15 cellular contexts compared by ENCODE assay signal in the genomic region with DNA sequence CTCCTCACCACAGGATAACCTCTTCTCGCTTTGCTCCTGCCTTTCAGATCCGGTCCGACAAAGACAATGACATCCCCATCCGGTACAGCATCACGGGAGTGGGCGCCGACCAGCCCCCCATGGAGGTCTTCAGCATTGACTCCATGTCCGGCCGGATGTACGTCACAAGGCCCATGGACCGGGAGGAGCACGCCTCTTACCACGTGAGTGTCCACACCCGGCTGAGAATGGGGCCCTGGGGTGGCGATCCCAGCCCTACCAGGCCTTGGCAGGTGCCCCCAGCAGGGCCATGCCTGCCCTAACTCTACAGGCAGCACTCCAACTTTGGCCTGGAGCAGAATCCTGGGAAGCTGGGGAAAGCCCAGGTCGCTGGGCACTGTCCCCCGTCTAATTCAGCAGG.
DNase-seq lines count a peak whose midpoint lies in the region; ATAC-seq and TF ChIP-seq lines count a peak whose summit lies in the region.
"Had no signal": no experiment of that assay in that cellular context is flagged by ENCODE, and none has a peak within 500 bp of the region (broad histone marks: within the 10 kb centered on the region; RNA-seq: fewer than 3 reads in every experiment).

No MANE protein-coding gene starts in this region.

- no peak overlapping the region for H2BK120ac ChIP-seq in neuronal stem cell (ENCODE audit: low read depth, low read length)

- H2AFZ ChIP-seq in neuronal stem cell (ENCODE audit: low read length): peak overlapping the region; percentile 23

- H2BK12ac ChIP-seq in neuronal stem cell (ENCODE audit: low read length): no peak overlapping the region

- H2AK5ac ChIP-seq in neuronal stem cell (ENCODE audit: low read depth, low read length): peak overlapping the region; percentile 94

- H3K27me3 ChIP-seq in right lobe of liver: no peaks in the 10 kb centered on the region
- peaks cover 0 to 1% (median 0%) of the 10 kb centered on the region in 3 experiments for H3K27me3 ChIP-seq in neuronal stem cell (ENCODE audit: control insufficient read depth in 3 of 3, insufficient read depth in 3 of 3, low read depth in 1 of 3, low read length in 3 of 3)
- no peaks in the 10 kb centered on the region for H3K27me3 ChIP-seq in aorta (ENCODE audit: control insufficient read depth in 1 of 2, insufficient read depth in 2 of 2, low read length in 1 of 2)
- H3K27me3 ChIP-seq in adrenal gland: no peaks in the 10 kb centered on the region
- no peaks in the 10 kb centered on the region for H3K27me3 ChIP-seq in vagina

- H3K36me3 ChIP-seq in right lobe of liver (no peaks in the 10 kb centered on the region), neuronal stem cell (replicated peaks in 1 of 2; ENCODE audit: control insufficient read depth in 2 of 2, insufficient read depth in 2 of 2, low read length in 2 of 2) (no peaks in the 10 kb centered on the region), aorta (ENCODE audit: control insufficient read depth in 1 of 2, insufficient read depth in 2 of 2, low read length in 1 of 2) (no peaks in the 10 kb centered on the region), adrenal gland (replicated peaks in 1 of 2) (no peaks in the 10 kb centered on the region), vagina (no peaks in the 10 kb centered on the region)

- no peak overlapping the region for H3K9ac ChIP-seq in neuronal stem cell (ENCODE audit: low read depth, low read length, poor library complexity)

- H3K27ac ChIP-seq in right lobe of liver (no peak overlapping the region), neuronal stem cell (replicated peaks; ENCODE audit: low read length) (no peak overlapping the region), aorta (ENCODE audit: low read depth in 1 of 2, low read length in 2 of 2) (no peak overlapping the region), adrenal gland (no peak overlapping the region), vagina (no peak overlapping the region)
- H3K27ac ChIP-seq: 22Rv1, A549, C4-2B had no signal

- no peak overlapping the region for H3K4me2 ChIP-seq in neuronal stem cell (ENCODE audit: insufficient read depth, low read length, poor library complexity, severe bottlenecking)
- H3K4me2 ChIP-seq: A549 had no signal

- ATAC-seq in Right ventricle myocardium inferior (no peak), right lobe of liver (no peak), aorta (ENCODE audit: low FRiP score) (no peak), HG02970 (IDR thresholded peaks at IDR 0.05; ENCODE audit: low FRiP score, unreplicated experiment) (no peak)
- ATAC-seq: A549 had no signal

- H3K23ac ChIP-seq in neuronal stem cell (ENCODE audit: low read depth, low read length, poor library complexity): peak overlapping the region; percentile 25

- peak; percentile 49 for DNase-seq in Right ventricle myocardium inferior (ENCODE audit: missing footprints)
- no peak for DNase-seq in cardiac septum (ENCODE audit: low spot score)
- DNase-seq in right lobe of liver: peak in 2 of 3 donors; percentile 11 to 49
- DNase-seq in neuronal stem cell (ENCODE audit: low spot score): no peak
- peak; percentile 30 to 62 for DNase-seq in aorta
- no peak for DNase-seq in adrenal gland
- no peak for DNase-seq in vagina (ENCODE audit: extremely low spot score in 2 of 2)
- DNase-seq: AML-193; Caco-2; CD4-positive, alpha-beta T cell; GOT3 had no signal

- H2BK5ac ChIP-seq in neuronal stem cell (ENCODE audit: low read length): peak overlapping the region; percentile 31

- no peaks in the 10 kb centered on the region for H3K79me1 ChIP-seq in neuronal stem cell (ENCODE audit: low read depth, low read length)

- H3K4me1 ChIP-seq in right lobe of liver (no peaks in the 10 kb centered on the region), neuronal stem cell (ENCODE audit: control insufficient read depth in 2 of 2, insufficient read depth in 1 of 2, low read depth in 1 of 2, low read length in 2 of 2) (peaks cover 17% of the 10 kb centered on the region in 2 donors), aorta (ENCODE audit: control insufficient read depth in 1 of 2, insufficient read depth in 2 of 2, low read length in 2 of 2) (no peaks in the 10 kb centered on the region), adrenal gland (replicated peaks in 1 of 2) (no peaks in the 10 kb centered on the region), vagina (no peaks in the 10 kb centered on the region)
- H3K4me1 ChIP-seq: A549, Caco-2 had no signal

- 71% methylated on average over 11 of the region's 17 CpGs for WGBS in right lobe of liver (ENCODE audit: insufficient coverage, low coverage, low lambda C conversion rate, missing lambda C conversion rate)
- no CpG with 5 or more reads among the region's 17 CpGs for WGBS in neuronal stem cell (ENCODE audit: extremely low coverage in 2 of 2, insufficient read length in 2 of 2, insufficient replicate concordance in 1 of 2), 2 donors
- 93 to 94% methylated on average over 16 to 17 of the region's 17 CpGs for WGBS in aorta, 2 donors
- WGBS in adrenal gland, 4 donors: 88 to 93% (median 91%) methylated on average over 9 to 17 of the region's 17 CpGs

- no peak overlapping the region for H3K4me3 ChIP-seq in right lobe of liver
- no peak overlapping the region for H3K4me3 ChIP-seq in neuronal stem cell (ENCODE audit: low read length in 2 of 2)
- no peak overlapping the region for H3K4me3 ChIP-seq in aorta (ENCODE audit: low read length in 2 of 2)
- H3K4me3 ChIP-seq in adrenal gland: no peak overlapping the region
- no peak overlapping the region for H3K4me3 ChIP-seq in vagina
- H3K4me3 ChIP-seq: A549 had no signal

- TF ChIP-seq POLR2A in right lobe of liver (IDR thresholded peaks at IDR 0.05) (no peak), adrenal gland (IDR thresholded peaks at IDR 0.05) (no peak), vagina (IDR thresholded peaks at IDR 0.05) (no peak)

- H3K9me3 ChIP-seq in right lobe of liver: no peaks in the 10 kb centered on the region
- peaks cover 6 to 16% of the 10 kb centered on the region in 2 donors for H3K9me3 ChIP-seq in neuronal stem cell (replicated peaks in 1 of 2; ENCODE audit: control insufficient read depth in 2 of 2, insufficient read depth in 1 of 2, low read depth in 1 of 2, low read length in 2 of 2)
- no peaks in the 10 kb centered on the region for H3K9me3 ChIP-seq in aorta (ENCODE audit: control insufficient read depth, low read length)
- H3K9me3 ChIP-seq in adrenal gland (replicated peaks in 1 of 3): no peaks in the 10 kb centered on the region
- H3K9me3 ChIP-seq in vagina: no peaks in the 10 kb centered on the region
- H3K9me3 ChIP-seq: A549 had no signal

- no peak overlapping the region for H3K4ac ChIP-seq in neuronal stem cell (ENCODE audit: low read length)

- H4K91ac ChIP-seq in neuronal stem cell (ENCODE audit: low read depth, low read length, poor library complexity): no peak overlapping the region

- H2BK15ac ChIP-seq in neuronal stem cell (ENCODE audit: low read length): peak overlapping the region; percentile 50

- no peak for TF ChIP-seq CTCF in right lobe of liver (IDR thresholded peaks at IDR 0.05)
- no peak for TF ChIP-seq CTCF in adrenal gland (IDR thresholded peaks at IDR 0.05)
- TF ChIP-seq CTCF in vagina (IDR thresholded peaks at IDR 0.05): no peak

- intact Hi-C loops in Right ventricle myocardium inferior (cut with DNase I) (no loop called here), cardiac septum (cut with DNase I) (no loop called here), right lobe of liver (cut with DNase I) (no loop called here), aorta (cut with DNase I) (no loop called here), adrenal gland (cut with DNase I) (no loop called here), vagina (cut with DNase I) (no loop called here)

- peak overlapping the region; percentile 95 for H3K18ac ChIP-seq in neuronal stem cell (ENCODE audit: low read length)

- H3K14ac ChIP-seq in neuronal stem cell (ENCODE audit: low read length): no peak overlapping the region

- H4K8ac ChIP-seq in neuronal stem cell (ENCODE audit: low read depth, low read length): no peak overlapping the region

Comparison
In these comparisons a context has a peak if more than half of its experiments do, and no peak if none do; other contexts are left out.
1. DNase-seq: peak in Right ventricle myocardium inferior (single experiment), right lobe of liver (2 of 3) and aorta (2 of 2); none in cardiac septum (single experiment), neuronal stem cell (single experiment), adrenal gland (0 of 7) and vagina (0 of 2).